Comparison of ENCODE assay signal across 17 cellular contexts in the genomic region with DNA sequence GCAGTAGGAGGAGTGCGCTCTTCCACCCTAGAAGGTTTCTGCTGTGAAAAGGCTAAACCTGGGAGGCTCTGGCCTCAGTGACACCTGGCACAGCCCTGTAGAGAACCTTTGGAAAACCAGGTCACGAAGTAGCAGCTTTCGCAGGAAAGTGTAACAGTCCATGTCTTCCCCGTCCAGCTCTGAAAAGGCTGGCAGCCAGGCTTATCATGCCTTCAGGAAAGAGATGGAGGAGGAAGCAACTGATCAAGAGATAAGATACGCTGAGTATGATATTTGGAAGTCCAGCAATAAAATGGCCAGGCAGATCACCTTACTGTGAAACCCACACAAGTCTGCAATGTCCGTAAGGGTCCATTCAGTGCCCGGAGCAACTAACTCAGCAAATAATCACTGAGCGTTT. TPM values are rescaled to one million over a fixed set of nuclear protein-coding genes. Genes with fewer than 3 reads are reported as not detected.
DNase-seq lines count a peak whose midpoint lies in the region; ATAC-seq and TF ChIP-seq lines count a peak whose summit lies in the region.
"Had no signal": no experiment of that assay in that cellular context is flagged by ENCODE, and none has a peak within 500 bp of the region (broad histone marks: within the 10 kb centered on the region; RNA-seq: fewer than 3 reads in every experiment).

No MANE protein-coding gene starts in this region.

- H3K9me3 Mint-ChIP-seq in CD8-positive, alpha-beta T cell, result no peaks in the 10 kb centered on the region
- H3K9me3 Mint-ChIP-seq: CD8-positive, alpha-beta memory T cell; GM23338 had no signal

- no peak for TF ChIP-seq CTCF in CD8-positive, alpha-beta T cell (IDR thresholded peaks at IDR 0.05)
- no peak for TF ChIP-seq CTCF in VCaP (conservative IDR thresholded peaks at IDR 0.05)

- peak overlapping the region; percentile 27; the same call in 1 of the 2 replicates for H3K9ac ChIP-seq in iPS-20b (ENCODE audit: low read depth, low read length)

- H3K4me1 ChIP-seq in CD8-positive, alpha-beta T cell (ENCODE audit: insufficient read depth, low read length), result no peaks in the 10 kb centered on the region
- H3K4me1 ChIP-seq in iPS-20b (ENCODE audit: insufficient read depth, low read length), result no peaks in the 10 kb centered on the region

- H3K36me3 ChIP-seq in CD8-positive, alpha-beta T cell (ENCODE audit: insufficient read depth, low read length), result peaks cover under 1% of the 10 kb centered on the region
- peaks cover 25% of the 10 kb centered on the region for H3K36me3 ChIP-seq in iPS-20b (ENCODE audit: insufficient read depth, low read depth, low read length)

- CTCF ChIA-PET in CD8-positive, alpha-beta T cell (lab: Charles Lee), result interaction anchor here (1.5 kb wide), 1 partner anchor 30 kb away, joined by 4 read pairs; no protein-coding TSS in a partner anchor

- H3K4me1 Mint-ChIP-seq in CD8-positive, alpha-beta T cell (ENCODE audit: low read depth), result no peaks in the 10 kb centered on the region
- H3K4me1 Mint-ChIP-seq in T-helper 17 cell, result peaks cover 2% of the 10 kb centered on the region
- H3K4me1 Mint-ChIP-seq: CD8-positive, alpha-beta memory T cell; GM23338 had no signal

- H3K27me3 ChIP-seq in CD8-positive, alpha-beta T cell (ENCODE audit: insufficient read depth, low read length), result no peaks in the 10 kb centered on the region
- H3K27me3 ChIP-seq in iPS-20b (ENCODE audit: insufficient read depth, low read length), result no peaks in the 10 kb centered on the region
- H3K27me3 ChIP-seq: BE2C had no signal

- POLR2A ChIA-PET in CD8-positive, alpha-beta T cell (lab: Charles Lee), result no interaction called here

- no peak overlapping the region for H3K4me3 Mint-ChIP-seq in CD8-positive, alpha-beta T cell
- no peak overlapping the region for H3K4me3 Mint-ChIP-seq in T-helper 17 cell
- H3K4me3 Mint-ChIP-seq: GM23338 had no signal

- H3K27ac ChIP-seq in CD8-positive, alpha-beta T cell (ENCODE audit: low read depth, low read length), result no peak overlapping the region
- H3K27ac ChIP-seq in VCaP, result peak overlapping the region; percentile 98
- H3K27ac ChIP-seq in iPS-20b (ENCODE audit: low read length), result no peak overlapping the region

- no peak for DNase-seq in CD8-positive, alpha-beta T cell
- peak; percentile 21 for DNase-seq in sciatic nerve (ENCODE audit: low spot score)
- DNase-seq in foreskin melanocyte, result no peak
- DNase-seq in ureter (ENCODE audit: low spot score), result no peak
- DNase-seq in T-helper 17 cell, result no peak
- DNase-seq: BE2C; CD8-positive, alpha-beta memory T cell; DMS79; KG1; NCI-H1048; NCI-H2081 treated with DMSO at 0.1 percent for 48 hours; NCI-H2227 treated with DMSO at 0.1 percent for 48 hours; NCI-H524 had no signal

- no peaks in the 10 kb centered on the region for H3K9me3 ChIP-seq in CD8-positive, alpha-beta T cell (ENCODE audit: low read length)
- H3K9me3 ChIP-seq in iPS-20b (ENCODE audit: insufficient read depth, low read depth, low read length) (no peaks in the 10 kb centered on the region), T-helper 17 cell (ENCODE audit: control insufficient read depth, low read length, poor library complexity, severe bottlenecking) (no peaks in the 10 kb centered on the region)
- H3K9me3 ChIP-seq: BE2C had no signal

- no peak for ATAC-seq in CD8-positive, alpha-beta T cell
- no peak for ATAC-seq in sciatic nerve
- no peak for ATAC-seq in T-helper 17 cell
- ATAC-seq: GM23338, Right ventricle myocardium inferior had no signal

- H3K27me3 Mint-ChIP-seq in CD8-positive, alpha-beta T cell (ENCODE audit: low read depth), result no peaks in the 10 kb centered on the region
- no peaks in the 10 kb centered on the region for H3K27me3 Mint-ChIP-seq in T-helper 17 cell
- H3K27me3 Mint-ChIP-seq: CD8-positive, alpha-beta memory T cell had no signal

- intact Hi-C loops in CD8-positive, alpha-beta T cell (cut with DNase I, micrococcal nuclease), result no loop called here
- intact Hi-C loops in sciatic nerve (cut with DNase I), result no loop called here

- H3K27ac Mint-ChIP-seq in CD8-positive, alpha-beta T cell, result peak overlapping the region; percentile 41
- H3K27ac Mint-ChIP-seq in T-helper 17 cell, result no peak overlapping the region
- H3K27ac Mint-ChIP-seq: GM23338 had no signal

- H3K36me3 Mint-ChIP-seq in CD8-positive, alpha-beta T cell, result peaks cover 64% of the 10 kb centered on the region
- no peaks in the 10 kb centered on the region for H3K36me3 Mint-ChIP-seq in T-helper 17 cell (ENCODE audit: low read depth)

- H3K4me3 ChIP-seq in CD8-positive, alpha-beta T cell (ENCODE audit: low read depth, low read length), result no peak overlapping the region
- no peak overlapping the region for H3K4me3 ChIP-seq in iPS-20b (ENCODE audit: low read length)
- H3K4me3 ChIP-seq: GM23338 had no signal

RNA-seq across cellular contexts. Expression of gene TUBD1, which starts 22.3 kb away (rescaled TPM):
- total RNA-seq in CD8-positive, alpha-beta T cell, result 10 to 100 TPM in 1 of 2 experiments, 1 to 10 TPM in 1; 9.7 to 11.0 TPM
- 12.6 TPM for total RNA-seq in sciatic nerve
- total RNA-seq in ureter, result 9.4 TPM
- 1 to 10 TPM; 6.3 to 8.6 TPM for total RNA-seq in T-helper 17 cell

RNA-seq across cellular contexts. Expression of gene RPS6KB1, which starts 22.4 kb away (rescaled TPM):
- total RNA-seq in CD8-positive, alpha-beta T cell, result 100 to 1,000 TPM; 153 to 171 TPM
- total RNA-seq in sciatic nerve (56.2 TPM), ureter (46.8 TPM), T-helper 17 cell (100 to 1,000 TPM in 1 of 2 donors, 10 to 100 TPM in 1; 86.6 to 105 TPM)
